Comparison of ENCODE assay signal across 25 cellular contexts in genomic region chr18:27600245-27600644, GRCh38.
"Had no signal": no experiment of that assay in that cellular context is flagged by ENCODE, and none has a peak within 500 bp of the region (broad histone marks: within the 10 kb centered on the region; RNA-seq: fewer than 3 reads in every experiment).

No MANE protein-coding gene starts in this region.

- H3K9me3 ChIP-seq: esophagus squamous epithelium, gastroesophageal sphincter, psoas muscle, testis, tibial nerve, upper lobe of right lung, vagina had no signal

- H2AFZ ChIP-seq: hepatocyte had no signal

- H3K36me3 ChIP-seq: esophagus squamous epithelium, gastroesophageal sphincter, spleen, tibial nerve, upper lobe of right lung, vagina had no signal

- H3K79me2 ChIP-seq: hepatocyte had no signal

- H3K4me2 ChIP-seq: hepatocyte had no signal

- H3K4me3 ChIP-seq: esophagus squamous epithelium, gastroesophageal sphincter, hepatocyte, lung, psoas muscle, spleen, testis, tibial nerve, upper lobe of right lung, vagina had no signal

- ATAC-seq: gastroesophageal sphincter; left colon; left ventricle myocardium superior; natural killer cell treated with Interleukin-12 subunit alpha and Interleukin-12 subunit beta and Interleukin-15 and Interleukin-18, amount 100 ng/mL, for 72 hours; psoas muscle; sciatic nerve; stimulated activated naive B cell treated with anti-CD40 and anti-IgM and Interleukin-4, amounts not matched to agents 10 μg/mL and 1 μg/mL and 100 μg/mL, for 72 hours; stimulated activated naive CD8-positive, alpha-beta T cell treated with anti-CD3 and anti-CD28 coated beads, Interleukin-15, amount 100 ng/mL, for 72 hours; upper lobe of right lung had no signal

- H3K27me3 ChIP-seq: esophagus squamous epithelium, gastroesophageal sphincter, hepatocyte, spleen, testis, tibial nerve, upper lobe of right lung, vagina had no signal

- H3K4me1 ChIP-seq: esophagus squamous epithelium, gastroesophageal sphincter, spleen, testis, tibial nerve, upper lobe of right lung, vagina had no signal

- DNase-seq: dermis blood vessel endothelial cell; esophagus squamous epithelium; foreskin fibroblast; left colon; left ventricle myocardium superior; mesenchymal stem cell; midbrain; occipital lobe; psoas muscle; retina; spleen; stimulated activated CD4-positive, alpha-beta T cell treated with anti-CD3 and anti-CD28 coated beads, Interleukin-15, amount 100 ng/mL, for 24 hours; stimulated activated CD4-positive, alpha-beta T cell treated with anti-CD3 and anti-CD28 coated beads, Interleukin-1b, Interleukin-23, amount 100 ng/mL, for 48 hours; stimulated activated CD4-positive, alpha-beta T cell treated with anti-CD3 and anti-CD28 coated beads, Interleukin-4, amount 100 ng/mL, for 4 hours; stimulated activated naive B cell treated with anti-CD40 and anti-IgM and Interleukin-4, amounts not matched to agents 10 μg/mL and 1 μg/mL and 100 μg/mL, for 72 hours; stimulated activated naive CD8-positive, alpha-beta T cell treated with anti-CD3 and anti-CD28 coated beads, Interleukin-15, amount 100 ng/mL, for 72 hours; testis; upper lobe of right lung had no signal

- H3K27ac ChIP-seq: esophagus squamous epithelium, gastroesophageal sphincter, hepatocyte, psoas muscle, spleen, testis, tibial nerve, upper lobe of right lung, vagina had no signal
